In the genomic region with DNA sequence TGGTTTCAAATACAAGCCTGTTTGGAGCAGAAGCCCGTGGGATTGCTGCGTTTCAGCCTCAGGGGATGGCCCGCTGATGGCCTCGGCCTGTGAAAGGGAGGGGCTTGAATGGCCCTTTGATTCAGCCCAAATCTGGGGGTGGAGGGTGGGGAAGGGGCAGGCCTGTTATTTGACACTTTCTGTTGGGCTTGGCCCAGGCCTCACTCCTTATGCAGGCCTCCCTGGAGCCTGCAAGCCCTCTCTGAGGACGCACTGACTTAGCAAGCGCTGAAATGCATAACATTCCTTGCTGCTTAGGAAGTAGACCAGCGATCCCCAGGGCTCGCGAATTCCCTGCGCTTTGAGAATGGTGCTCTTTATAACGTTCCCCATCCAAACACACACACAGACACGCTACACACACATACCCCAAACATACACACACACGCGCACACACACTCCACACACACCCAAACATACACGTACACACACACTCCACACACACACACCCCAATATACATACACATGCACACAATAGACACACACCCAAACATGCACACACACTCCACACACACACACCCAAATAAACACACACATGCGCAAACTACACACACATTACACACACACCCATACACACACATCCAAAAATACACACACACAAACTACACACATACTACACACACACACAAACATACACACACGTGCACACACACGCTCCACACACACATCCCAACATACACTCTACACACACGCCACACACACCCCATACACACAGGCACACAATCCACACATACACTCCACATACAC, we compare ENCODE assay signal across 8 cellular contexts. TPM values are rescaled to one million over a fixed set of nuclear protein-coding genes. Genes with fewer than 3 reads are reported as not detected.
A peak's percentile ranks its signal among the peaks of the same experiment; 100 is the strongest.
DNase-seq lines count a peak whose midpoint lies in the region; ATAC-seq and TF ChIP-seq lines count a peak whose summit lies in the region.

No MANE protein-coding gene starts in this region.

- peaks cover 6% of the 10 kb centered on the region for H3K4me1 Mint-ChIP-seq in activated T-helper 17 cell treated with anti-CD3 and anti-CD28 coated beads, Interleukin-2, amount 50 U/mL, for 72 hours

- no peak overlapping the region for H3K4me3 Mint-ChIP-seq in activated T-helper 17 cell treated with anti-CD3 and anti-CD28 coated beads, Interleukin-2, amount 50 U/mL, for 72 hours

- peaks cover 4% of the 10 kb centered on the region for H3K9me3 Mint-ChIP-seq in activated T-helper 17 cell treated with anti-CD3 and anti-CD28 coated beads, Interleukin-2, amount 50 U/mL, for 72 hours

- peak; percentile 24; the same call in 1 of the 2 replicates for TF ChIP-seq EP300 in Ishikawa (IDR thresholded peaks at IDR 0.05; ENCODE audit: borderline replicate concordance)

- no peaks in the 10 kb centered on the region for H3K36me3 Mint-ChIP-seq in activated T-helper 17 cell treated with anti-CD3 and anti-CD28 coated beads, Interleukin-2, amount 50 U/mL, for 72 hours (ENCODE audit: low read depth)

- peak; percentile 92 for DNase-seq in AG08395 (ENCODE audit: low spot score)
- DNase-seq in choroid plexus epithelial cell (ENCODE audit: low read depth), result peak; percentile 99
- no peak for DNase-seq in left lobe of liver (ENCODE audit: low spot score)
- DNase-seq in ureter (ENCODE audit: low spot score), result peak; percentile 80
- no peak for DNase-seq in NCI-H1105 treated with DMSO at 0.1 percent for 48 hours (lab: John Stamatoyannopoulos, UW)

- peak; percentile 67 for ATAC-seq in left lobe of liver
- ATAC-seq in HG02970 (IDR thresholded peaks at IDR 0.05; ENCODE audit: low FRiP score, unreplicated experiment), result no peak
- ATAC-seq in activated T-helper 17 cell treated with anti-CD3 and anti-CD28 coated beads, Interleukin-2, amount 50 U/mL, for 72 hours (replicated peaks), result no peak

- TF ChIP-seq RAD21 in Ishikawa (IDR thresholded peaks at IDR 0.05; ENCODE audit: low read depth), result no peak

- H3K27ac Mint-ChIP-seq in activated T-helper 17 cell treated with anti-CD3 and anti-CD28 coated beads, Interleukin-2, amount 50 U/mL, for 72 hours, result no peak overlapping the region

- no peak overlapping the region for H3K4me3 ChIP-seq in choroid plexus epithelial cell (ENCODE audit: low read depth, low read length)

- no peak for TF ChIP-seq CTCF in choroid plexus epithelial cell (conservative IDR thresholded peaks at IDR 0.05; ENCODE audit: low read depth, low read length)

- H3K27me3 Mint-ChIP-seq in activated T-helper 17 cell treated with anti-CD3 and anti-CD28 coated beads, Interleukin-2, amount 50 U/mL, for 72 hours, result no peaks in the 10 kb centered on the region

TF ChIP-seq in Ishikawa, 13 proteins besides CTCF, POLR2A, EP300 and RAD21:
- TF ChIP-seq EGR1 (IDR thresholded peaks at IDR 0.05), result peak; percentile 85
- TF ChIP-seq TCF12 (IDR thresholded peaks at IDR 0.05; ENCODE audit: low read depth), result peak; percentile 57; the same call in 1 of the 2 replicates
- peak; percentile 51 for TF ChIP-seq MAX (IDR thresholded peaks at IDR 0.05)
- peak; percentile 53; the same call in 1 of the 2 replicates for TF ChIP-seq ZBTB7A (IDR thresholded peaks at IDR 0.05; ENCODE audit: low read depth)
- no peak for TF ChIP-seq REST (IDR thresholded peaks at IDR 0.05; ENCODE audit: low read depth)
- peak; percentile 77 for TF ChIP-seq TEAD4 (IDR thresholded peaks at IDR 0.05)
- TF ChIP-seq CREB1 (IDR thresholded peaks at IDR 0.05; ENCODE audit: low read depth), result no peak
- TF ChIP-seq NFIC (IDR thresholded peaks at IDR 0.05), result peak; percentile 30; the same call in 1 of the 2 replicates
- TF ChIP-seq TAF1 (IDR thresholded peaks at IDR 0.05; ENCODE audit: low read depth), result no peak
- TF ChIP-seq, protein P1, sequence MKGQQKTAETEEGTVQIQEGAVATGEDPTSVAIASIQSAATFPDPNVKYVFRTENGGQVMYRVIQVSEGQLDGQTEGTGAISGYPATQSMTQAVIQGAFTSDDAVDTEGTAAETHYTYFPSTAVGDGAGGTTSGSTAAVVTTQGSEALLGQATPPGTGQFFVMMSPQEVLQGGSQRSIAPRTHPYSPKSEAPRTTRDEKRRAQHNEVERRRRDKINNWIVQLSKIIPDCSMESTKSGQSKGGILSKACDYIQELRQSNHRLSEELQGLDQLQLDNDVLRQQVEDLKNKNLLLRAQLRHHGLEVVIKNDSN (IDR thresholded peaks at IDR 0.05), result no peak
- TF ChIP-seq FOXM1 (IDR thresholded peaks at IDR 0.05; ENCODE audit: borderline replicate concordance, low read depth), result no peak
- no peak for TF ChIP-seq YY1 (IDR thresholded peaks at IDR 0.05; ENCODE audit: low read depth)
- TF ChIP-seq CEBPB (IDR thresholded peaks at IDR 0.05), result no peak

RNA-seq across cellular contexts. Expression of gene TLR10, which starts 29.6 kb away (rescaled TPM):
- total RNA-seq in left lobe of liver (0.08 TPM), ureter (0.10 TPM)
- total RNA-seq in activated T-helper 17 cell treated with anti-CD3 and anti-CD28 coated beads, Interleukin-2, amount 50 U/mL, for 72 hours, result under 1 TPM in 1 of 2 donors, not detected in 1; 0.19 TPM

RNA-seq across cellular contexts. Expression of gene TLR1, which starts 51.4 kb away (rescaled TPM):
- total RNA-seq in left lobe of liver (4.2 TPM), ureter (4.0 TPM)
- total RNA-seq in activated T-helper 17 cell treated with anti-CD3 and anti-CD28 coated beads, Interleukin-2, amount 50 U/mL, for 72 hours, result 1 to 10 TPM; 2.1 to 5.9 TPM

Comparison
In these comparisons a context has a peak if more than half of its experiments do, and no peak if none do; other contexts are left out.
1. DNase-seq: peak in AG08395 (single experiment), choroid plexus epithelial cell (single experiment) and ureter (single experiment); none in left lobe of liver (single experiment) and NCI-H1105 treated with DMSO at 0.1 percent for 48 hours (single experiment).